ENCODE assay signal across 8 cellular contexts in the genomic region with DNA sequence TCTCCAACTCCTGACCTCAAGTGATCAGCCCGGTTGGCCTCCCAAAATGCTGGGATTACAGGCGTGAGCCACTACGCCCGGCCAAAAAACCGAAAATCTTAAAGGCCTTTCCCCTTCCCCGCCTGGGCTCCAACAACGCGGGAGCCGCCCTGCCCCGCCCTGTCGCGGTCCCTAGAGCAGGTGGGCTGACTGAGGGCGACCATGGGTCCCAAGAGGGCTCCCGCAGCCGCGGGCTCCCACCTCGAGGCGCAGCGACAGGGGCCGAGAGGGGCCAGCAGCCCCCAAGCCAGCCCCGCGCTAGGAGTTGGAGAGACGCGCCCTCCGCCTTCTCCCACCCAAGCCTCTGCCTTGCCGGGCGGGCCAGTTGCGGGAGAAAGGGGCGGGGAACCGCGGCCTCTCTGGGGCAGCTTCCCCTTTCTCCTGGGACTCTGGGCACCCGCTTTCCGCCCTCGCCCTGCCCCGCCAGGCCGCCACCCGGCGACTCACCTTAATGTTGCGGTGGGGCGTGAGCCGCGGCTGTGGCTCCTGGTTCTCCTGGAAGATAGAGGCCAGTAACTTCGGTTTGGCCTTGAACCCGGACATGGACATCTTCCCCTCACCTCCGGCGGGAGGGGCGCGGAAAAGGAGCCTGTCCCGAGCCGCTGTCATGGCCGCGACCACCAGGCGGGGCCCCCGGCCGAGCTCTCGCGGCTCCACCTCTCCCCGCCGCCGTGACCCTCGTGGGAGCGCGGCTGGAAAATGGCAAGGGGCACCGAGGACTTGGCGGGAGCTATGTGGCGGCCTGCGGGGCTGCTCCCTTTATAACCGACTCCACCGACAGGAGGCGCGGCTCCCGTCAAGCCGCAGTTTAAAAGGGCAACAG. TPM values are rescaled to one million over a fixed set of nuclear protein-coding genes. Genes with fewer than 3 reads are reported as not detected.
DNase-seq lines count a peak whose midpoint lies in the region; ATAC-seq and TF ChIP-seq lines count a peak whose summit lies in the region.
"Not testable (repeated sequence)": the region's sequence is repeated elsewhere in the genome, so short reads cannot be mapped to it uniquely, and the experiment has no call there.
"Had no signal": no experiment of that assay in that cellular context is flagged by ENCODE, and none has a peak within 500 bp of the region (broad histone marks: within the 10 kb centered on the region; RNA-seq: fewer than 3 reads in every experiment).

No MANE protein-coding gene starts in this region.

- not testable (repeated sequence) for H3K4me1 ChIP-seq in Panc1 (ENCODE audit: control insufficient read depth, insufficient read depth, low read length); body of pancreas

- CTCF ChIA-PET in Panc1 (lab: Charles Lee); activated CD8-positive, alpha-beta T cell treated with anti-CD3 and anti-CD28 coated beads, Interleukin-2, amount 10 ng/mL, durations not matched to agents 7 days and 5 days (lab: Charles Lee): not testable (repeated sequence)

- intact Hi-C loops in Panc1 (cut with micrococcal nuclease; ENCODE audit: unreplicated experiment); body of pancreas (cut with DNase I); left cardiac atrium (cut with DNase I); sciatic nerve (cut with DNase I): not testable (repeated sequence)

- DNase-seq in Panc1 (ENCODE audit: low read depth, low spot score); activated CD8-positive, alpha-beta T cell treated with anti-CD3 and anti-CD28 coated beads, Interleukin-2, amount 10 ng/mL, durations not matched to agents 7 days and 5 days; body of pancreas; left cardiac atrium; memory B cell (ENCODE audit: low spot score in 2 of 2); sciatic nerve (ENCODE audit: low spot score): not testable (repeated sequence)

- not testable (repeated sequence) for H3K36me3 ChIP-seq in Panc1 (ENCODE audit: control insufficient read depth, insufficient read depth, low read length); body of pancreas (replicated peaks in 1 of 2; ENCODE audit: insufficient read depth in 1 of 2, low read depth in 2 of 2)

- in situ Hi-C loops in Panc1 (cut with HindIII; ENCODE audit: low pct_unique_long_range_greater_than_20kb, low sequenced_read_pairs), result not testable (repeated sequence)

- H3K9me3 ChIP-seq in Panc1 (ENCODE audit: control insufficient read depth, insufficient read depth, low read depth, low read length); body of pancreas: not testable (repeated sequence)

- H3K27me3 ChIP-seq in Panc1 (ENCODE audit: control insufficient read depth, insufficient read depth, low read length); body of pancreas: not testable (repeated sequence)

- H3K27me3 Mint-ChIP-seq in activated CD8-positive, alpha-beta T cell treated with anti-CD3 and anti-CD28 coated beads, Interleukin-2, amount 10 ng/mL, durations not matched to agents 7 days and 5 days (ENCODE audit: low read depth); memory B cell: not testable (repeated sequence)

- H3K4me1 Mint-ChIP-seq in activated CD8-positive, alpha-beta T cell treated with anti-CD3 and anti-CD28 coated beads, Interleukin-2, amount 10 ng/mL, durations not matched to agents 7 days and 5 days (ENCODE audit: low read depth); memory B cell: not testable (repeated sequence)

- BruUV-seq in Panc1 (replicated peaks; lab: Mats Ljungman, UMichigan), result not testable (repeated sequence)

- ATAC-seq in GM18511 (IDR thresholded peaks at IDR 0.05; ENCODE audit: unreplicated experiment) (peak; percentile 48), Panc1 (peak; percentile 92), body of pancreas (peak; percentile 74), left cardiac atrium (peak; percentile 80 to 90), memory B cell (ENCODE audit: low read depth) (peak; percentile 82), sciatic nerve (peak; percentile 77)
- peak; percentile 82 for ATAC-seq in activated CD8-positive, alpha-beta T cell treated with anti-CD3 and anti-CD28 coated beads, Interleukin-2, amount 10 ng/mL, durations not matched to agents 7 days and 5 days

- H3K9me3 Mint-ChIP-seq in activated CD8-positive, alpha-beta T cell treated with anti-CD3 and anti-CD28 coated beads, Interleukin-2, amount 10 ng/mL, durations not matched to agents 7 days and 5 days (ENCODE audit: insufficient read depth); memory B cell: not testable (repeated sequence)

- not testable (repeated sequence) for H3K4me3 Mint-ChIP-seq in activated CD8-positive, alpha-beta T cell treated with anti-CD3 and anti-CD28 coated beads, Interleukin-2, amount 10 ng/mL, durations not matched to agents 7 days and 5 days; memory B cell

- not testable (repeated sequence) for H3K27ac Mint-ChIP-seq in activated CD8-positive, alpha-beta T cell treated with anti-CD3 and anti-CD28 coated beads, Interleukin-2, amount 10 ng/mL, durations not matched to agents 7 days and 5 days; memory B cell

- not testable (repeated sequence) for H3K36me3 Mint-ChIP-seq in activated CD8-positive, alpha-beta T cell treated with anti-CD3 and anti-CD28 coated beads, Interleukin-2, amount 10 ng/mL, durations not matched to agents 7 days and 5 days (ENCODE audit: low read depth); memory B cell

- POLR2A ChIA-PET in Panc1 (lab: Charles Lee); activated CD8-positive, alpha-beta T cell treated with anti-CD3 and anti-CD28 coated beads, Interleukin-2, amount 10 ng/mL, durations not matched to agents 7 days and 5 days (lab: Charles Lee): not testable (repeated sequence)

- no CpG with 5 or more reads among the region's 73 CpGs for WGBS in body of pancreas, 2 donors

- H3K4me3 ChIP-seq in Panc1 (ENCODE audit: low read depth in 2 of 2, low read length in 2 of 2); body of pancreas: not testable (repeated sequence)

- not testable (repeated sequence) for H3K27ac ChIP-seq in Panc1 (ENCODE audit: low read length); body of pancreas

- not testable (repeated sequence) for TF ChIP-seq CTCF in Panc1 (IDR thresholded peaks at IDR 0.05); body of pancreas (IDR thresholded peaks at IDR 0.05)

- not testable (repeated sequence) for TF ChIP-seq POLR2A in body of pancreas (IDR thresholded peaks at IDR 0.05)

RNA-seq across cellular contexts. Expression of gene GOLGA8O, which starts 21.1 kb away (rescaled TPM):
- total RNA-seq in Panc1 (2021; ENCODE audit: unreplicated experiment) (0.69 TPM), body of pancreas (not detected), left cardiac atrium (1 to 10 TPM; 1.6 to 1.7 TPM), sciatic nerve (9.9 TPM)
- polyA plus RNA-seq in Panc1 (2012; ENCODE audit: insufficient read length), result 0.41 TPM
- total RNA-seq in activated CD8-positive, alpha-beta T cell treated with anti-CD3 and anti-CD28 coated beads, Interleukin-2, amount 10 ng/mL, durations not matched to agents 7 days and 5 days, result 10 to 100 TPM; 20.0 to 21.8 TPM
- total RNA-seq: CD8-positive, alpha-beta memory T cell had no signal

RNA-seq across cellular contexts. Expression of gene GOLGA8K, which starts 31.2 kb away (rescaled TPM):
- total RNA-seq in Panc1 (2021; ENCODE audit: unreplicated experiment) (1.5 TPM), body of pancreas (under 1 TPM in 1 of 2 donors, not detected in 1; 0.78 TPM), left cardiac atrium (under 1 TPM; 0.63 to 0.77 TPM), sciatic nerve (6.2 TPM)
- polyA plus RNA-seq in Panc1 (2012; ENCODE audit: insufficient read length), result 1.8 TPM
- under 1 TPM in 1 of 2 experiments, not detected in 1; 0.68 TPM for total RNA-seq in activated CD8-positive, alpha-beta T cell treated with anti-CD3 and anti-CD28 coated beads, Interleukin-2, amount 10 ng/mL, durations not matched to agents 7 days and 5 days
- polyA plus RNA-seq: CD8-positive, alpha-beta memory T cell had no signal
